Comparison of ENCODE assay signal across 1 cellular context in the genomic region with DNA sequence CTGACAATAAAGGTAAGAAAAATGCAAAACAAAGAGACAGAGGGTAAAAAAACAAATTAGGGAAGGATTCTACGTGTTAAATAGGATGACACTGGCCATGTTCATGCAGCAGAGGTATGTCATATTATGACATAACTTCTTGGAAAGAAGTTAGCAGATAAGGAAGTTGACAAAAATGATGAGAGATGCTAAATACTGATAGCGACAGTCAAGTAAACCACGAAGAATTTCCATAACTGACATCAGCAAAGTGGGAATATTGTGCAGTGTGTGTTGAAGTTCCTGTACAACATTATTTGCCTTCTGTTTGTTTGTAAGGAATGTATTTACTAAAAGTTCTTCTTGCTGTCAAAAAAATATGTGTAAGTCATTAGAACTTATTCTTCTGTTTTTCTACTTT.
TF ChIP-seq lines count a peak whose summit lies in the region.

No MANE protein-coding gene starts in this region.

TF ChIP-seq in K562, 482 proteins besides CTCF, POLR2A, EP300 and RAD21 (continued from another document):
- TF ChIP-seq, protein P1, sequence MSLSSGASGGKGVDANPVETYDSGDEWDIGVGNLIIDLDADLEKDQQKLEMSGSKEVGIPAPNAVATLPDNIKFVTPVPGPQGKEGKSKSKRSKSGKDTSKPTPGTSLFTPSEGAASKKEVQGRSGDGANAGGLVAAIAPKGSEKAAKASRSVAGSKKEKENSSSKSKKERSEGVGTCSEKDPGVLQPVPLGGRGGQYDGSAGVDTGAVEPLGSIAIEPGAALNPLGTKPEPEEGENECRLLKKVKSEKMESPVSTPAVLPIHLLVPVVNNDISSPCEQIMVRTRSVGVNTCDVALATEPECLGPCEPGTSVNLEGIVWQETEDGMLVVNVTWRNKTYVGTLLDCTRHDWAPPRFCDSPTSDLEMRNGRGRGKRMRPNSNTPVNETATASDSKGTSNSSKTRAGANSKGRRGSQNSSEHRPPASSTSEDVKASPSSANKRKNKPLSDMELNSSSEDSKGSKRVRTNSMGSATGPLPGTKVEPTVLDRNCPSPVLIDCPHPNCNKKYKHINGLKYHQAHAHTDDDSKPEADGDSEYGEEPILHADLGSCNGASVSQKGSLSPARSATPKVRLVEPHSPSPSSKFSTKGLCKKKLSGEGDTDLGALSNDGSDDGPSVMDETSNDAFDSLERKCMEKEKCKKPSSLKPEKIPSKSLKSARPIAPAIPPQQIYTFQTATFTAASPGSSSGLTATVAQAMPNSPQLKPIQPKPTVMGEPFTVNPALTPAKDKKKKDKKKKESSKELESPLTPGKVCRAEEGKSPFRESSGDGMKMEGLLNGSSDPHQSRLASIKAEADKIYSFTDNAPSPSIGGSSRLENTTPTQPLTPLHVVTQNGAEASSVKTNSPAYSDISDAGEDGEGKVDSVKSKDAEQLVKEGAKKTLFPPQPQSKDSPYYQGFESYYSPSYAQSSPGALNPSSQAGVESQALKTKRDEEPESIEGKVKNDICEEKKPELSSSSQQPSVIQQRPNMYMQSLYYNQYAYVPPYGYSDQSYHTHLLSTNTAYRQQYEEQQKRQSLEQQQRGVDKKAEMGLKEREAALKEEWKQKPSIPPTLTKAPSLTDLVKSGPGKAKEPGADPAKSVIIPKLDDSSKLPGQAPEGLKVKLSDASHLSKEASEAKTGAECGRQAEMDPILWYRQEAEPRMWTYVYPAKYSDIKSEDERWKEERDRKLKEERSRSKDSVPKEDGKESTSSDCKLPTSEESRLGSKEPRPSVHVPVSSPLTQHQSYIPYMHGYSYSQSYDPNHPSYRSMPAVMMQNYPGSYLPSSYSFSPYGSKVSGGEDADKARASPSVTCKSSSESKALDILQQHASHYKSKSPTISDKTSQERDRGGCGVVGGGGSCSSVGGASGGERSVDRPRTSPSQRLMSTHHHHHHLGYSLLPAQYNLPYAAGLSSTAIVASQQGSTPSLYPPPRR (CRISPR knock-in tag; IDR thresholded peaks at IDR 0.05; ENCODE audit: borderline replicate concordance), result no peak
- no peak for TF ChIP-seq NR2C2 (CRISPR knock-in tag; IDR thresholded peaks at IDR 0.05)
- peak; percentile 46; the same call in 1 of the 2 replicates for TF ChIP-seq NR2C2 (tag; IDR thresholded peaks at IDR 0.05)
- TF ChIP-seq ZNF224 (CRISPR knock-in tag; IDR thresholded peaks at IDR 0.05), result no peak
- TF ChIP-seq PML (IDR thresholded peaks at IDR 0.05; ENCODE audit: low read length), result no peak
- TF ChIP-seq ARID2 (IDR thresholded peaks at IDR 0.05), result no peak
- TF ChIP-seq MAFF (IDR thresholded peaks at IDR 0.05; ENCODE audit: low read length), result no peak
- no peak for TF ChIP-seq HDAC2 (IDR thresholded peaks at IDR 0.05)
- TF ChIP-seq ZNF184 (CRISPR knock-in tag; IDR thresholded peaks at IDR 0.05), result no peak
- TF ChIP-seq CXXC5 (CRISPR knock-in tag; IDR thresholded peaks at IDR 0.05), result no peak
- TF ChIP-seq ZNF445 (CRISPR knock-in tag; IDR thresholded peaks at IDR 0.05; ENCODE audit: low read depth), result no peak
- TF ChIP-seq LCOR (CRISPR knock-in tag; IDR thresholded peaks at IDR 0.05), result 0 out of 2 replicates have a peak, but pooled peaks have one; percentile 56
- TF ChIP-seq, protein P2, sequence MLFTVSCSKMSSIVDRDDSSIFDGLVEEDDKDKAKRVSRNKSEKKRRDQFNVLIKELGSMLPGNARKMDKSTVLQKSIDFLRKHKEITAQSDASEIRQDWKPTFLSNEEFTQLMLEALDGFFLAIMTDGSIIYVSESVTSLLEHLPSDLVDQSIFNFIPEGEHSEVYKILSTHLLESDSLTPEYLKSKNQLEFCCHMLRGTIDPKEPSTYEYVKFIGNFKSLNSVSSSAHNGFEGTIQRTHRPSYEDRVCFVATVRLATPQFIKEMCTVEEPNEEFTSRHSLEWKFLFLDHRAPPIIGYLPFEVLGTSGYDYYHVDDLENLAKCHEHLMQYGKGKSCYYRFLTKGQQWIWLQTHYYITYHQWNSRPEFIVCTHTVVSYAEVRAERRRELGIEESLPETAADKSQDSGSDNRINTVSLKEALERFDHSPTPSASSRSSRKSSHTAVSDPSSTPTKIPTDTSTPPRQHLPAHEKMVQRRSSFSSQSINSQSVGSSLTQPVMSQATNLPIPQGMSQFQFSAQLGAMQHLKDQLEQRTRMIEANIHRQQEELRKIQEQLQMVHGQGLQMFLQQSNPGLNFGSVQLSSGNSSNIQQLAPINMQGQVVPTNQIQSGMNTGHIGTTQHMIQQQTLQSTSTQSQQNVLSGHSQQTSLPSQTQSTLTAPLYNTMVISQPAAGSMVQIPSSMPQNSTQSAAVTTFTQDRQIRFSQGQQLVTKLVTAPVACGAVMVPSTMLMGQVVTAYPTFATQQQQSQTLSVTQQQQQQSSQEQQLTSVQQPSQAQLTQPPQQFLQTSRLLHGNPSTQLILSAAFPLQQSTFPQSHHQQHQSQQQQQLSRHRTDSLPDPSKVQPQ (CRISPR knock-in tag; IDR thresholded peaks at IDR 0.05; ENCODE audit: borderline replicate concordance), result no peak
- no peak for TF ChIP-seq TAF1 (IDR thresholded peaks at IDR 0.05; ENCODE audit: control insufficient read depth, extremely low read depth, insufficient read depth, low read length, severe bottlenecking)
- peak; percentile 34; the same call in 1 of the 2 replicates for TF ChIP-seq ESRRA (IDR thresholded peaks at IDR 0.05; ENCODE audit: borderline replicate concordance, low read depth)
- peak in 1 of 2 experiments; percentile 74; a peak in 1 of 4 replicates for TF ChIP-seq TRIM24 (IDR thresholded peaks at IDR 0.05)
- TF ChIP-seq, protein P3, sequence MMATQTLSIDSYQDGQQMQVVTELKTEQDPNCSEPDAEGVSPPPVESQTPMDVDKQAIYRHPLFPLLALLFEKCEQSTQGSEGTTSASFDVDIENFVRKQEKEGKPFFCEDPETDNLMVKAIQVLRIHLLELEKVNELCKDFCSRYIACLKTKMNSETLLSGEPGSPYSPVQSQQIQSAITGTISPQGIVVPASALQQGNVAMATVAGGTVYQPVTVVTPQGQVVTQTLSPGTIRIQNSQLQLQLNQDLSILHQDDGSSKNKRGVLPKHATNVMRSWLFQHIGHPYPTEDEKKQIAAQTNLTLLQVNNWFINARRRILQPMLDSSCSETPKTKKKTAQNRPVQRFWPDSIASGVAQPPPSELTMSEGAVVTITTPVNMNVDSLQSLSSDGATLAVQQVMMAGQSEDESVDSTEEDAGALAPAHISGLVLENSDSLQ (IDR thresholded peaks at IDR 0.05), result peak; percentile 62; the same call in 1 of the 2 replicates
- TF ChIP-seq, protein P4, sequence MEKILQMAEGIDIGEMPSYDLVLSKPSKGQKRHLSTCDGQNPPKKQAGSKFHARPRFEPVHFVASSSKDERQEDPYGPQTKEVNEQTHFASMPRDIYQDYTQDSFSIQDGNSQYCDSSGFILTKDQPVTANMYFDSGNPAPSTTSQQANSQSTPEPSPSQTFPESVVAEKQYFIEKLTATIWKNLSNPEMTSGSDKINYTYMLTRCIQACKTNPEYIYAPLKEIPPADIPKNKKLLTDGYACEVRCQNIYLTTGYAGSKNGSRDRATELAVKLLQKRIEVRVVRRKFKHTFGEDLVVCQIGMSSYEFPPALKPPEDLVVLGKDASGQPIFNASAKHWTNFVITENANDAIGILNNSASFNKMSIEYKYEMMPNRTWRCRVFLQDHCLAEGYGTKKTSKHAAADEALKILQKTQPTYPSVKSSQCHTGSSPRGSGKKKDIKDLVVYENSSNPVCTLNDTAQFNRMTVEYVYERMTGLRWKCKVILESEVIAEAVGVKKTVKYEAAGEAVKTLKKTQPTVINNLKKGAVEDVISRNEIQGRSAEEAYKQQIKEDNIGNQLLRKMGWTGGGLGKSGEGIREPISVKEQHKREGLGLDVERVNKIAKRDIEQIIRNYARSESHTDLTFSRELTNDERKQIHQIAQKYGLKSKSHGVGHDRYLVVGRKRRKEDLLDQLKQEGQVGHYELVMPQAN (IDR thresholded peaks at IDR 0.05; ENCODE audit: borderline replicate concordance), result no peak
- TF ChIP-seq, protein P5, sequence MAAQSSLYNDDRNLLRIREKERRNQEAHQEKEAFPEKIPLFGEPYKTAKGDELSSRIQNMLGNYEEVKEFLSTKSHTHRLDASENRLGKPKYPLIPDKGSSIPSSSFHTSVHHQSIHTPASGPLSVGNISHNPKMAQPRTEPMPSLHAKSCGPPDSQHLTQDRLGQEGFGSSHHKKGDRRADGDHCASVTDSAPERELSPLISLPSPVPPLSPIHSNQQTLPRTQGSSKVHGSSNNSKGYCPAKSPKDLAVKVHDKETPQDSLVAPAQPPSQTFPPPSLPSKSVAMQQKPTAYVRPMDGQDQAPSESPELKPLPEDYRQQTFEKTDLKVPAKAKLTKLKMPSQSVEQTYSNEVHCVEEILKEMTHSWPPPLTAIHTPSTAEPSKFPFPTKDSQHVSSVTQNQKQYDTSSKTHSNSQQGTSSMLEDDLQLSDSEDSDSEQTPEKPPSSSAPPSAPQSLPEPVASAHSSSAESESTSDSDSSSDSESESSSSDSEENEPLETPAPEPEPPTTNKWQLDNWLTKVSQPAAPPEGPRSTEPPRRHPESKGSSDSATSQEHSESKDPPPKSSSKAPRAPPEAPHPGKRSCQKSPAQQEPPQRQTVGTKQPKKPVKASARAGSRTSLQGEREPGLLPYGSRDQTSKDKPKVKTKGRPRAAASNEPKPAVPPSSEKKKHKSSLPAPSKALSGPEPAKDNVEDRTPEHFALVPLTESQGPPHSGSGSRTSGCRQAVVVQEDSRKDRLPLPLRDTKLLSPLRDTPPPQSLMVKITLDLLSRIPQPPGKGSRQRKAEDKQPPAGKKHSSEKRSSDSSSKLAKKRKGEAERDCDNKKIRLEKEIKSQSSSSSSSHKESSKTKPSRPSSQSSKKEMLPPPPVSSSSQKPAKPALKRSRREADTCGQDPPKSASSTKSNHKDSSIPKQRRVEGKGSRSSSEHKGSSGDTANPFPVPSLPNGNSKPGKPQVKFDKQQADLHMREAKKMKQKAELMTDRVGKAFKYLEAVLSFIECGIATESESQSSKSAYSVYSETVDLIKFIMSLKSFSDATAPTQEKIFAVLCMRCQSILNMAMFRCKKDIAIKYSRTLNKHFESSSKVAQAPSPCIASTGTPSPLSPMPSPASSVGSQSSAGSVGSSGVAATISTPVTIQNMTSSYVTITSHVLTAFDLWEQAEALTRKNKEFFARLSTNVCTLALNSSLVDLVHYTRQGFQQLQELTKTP (IDR thresholded peaks at IDR 0.05; ENCODE audit: low read depth in 1 of 2, partially characterized antibody in 2 of 2), result peak in 1 of 2 experiments; percentile 67
- TF ChIP-seq, protein P6, sequence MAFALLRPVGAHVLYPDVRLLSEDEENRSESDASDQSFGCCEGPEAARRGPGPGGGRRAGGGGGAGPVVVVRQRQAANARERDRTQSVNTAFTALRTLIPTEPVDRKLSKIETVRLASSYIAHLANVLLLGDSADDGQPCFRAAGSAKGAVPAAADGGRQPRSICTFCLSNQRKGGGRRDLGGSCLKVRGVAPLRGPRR (CRISPR knock-in tag; IDR thresholded peaks at IDR 0.05), result no peak
- TF ChIP-seq NFIX (CRISPR knock-in tag; IDR thresholded peaks at IDR 0.05; ENCODE audit: low read depth), result no peak
- TF ChIP-seq MTA1 (IDR thresholded peaks at IDR 0.05; ENCODE audit: borderline replicate concordance), result peak; percentile 83; the same call in 1 of the 2 replicates
- no peak for TF ChIP-seq SIX5 (IDR thresholded peaks at IDR 0.05; ENCODE audit: borderline replicate concordance in 1 of 2, insufficient read depth in 1 of 2, low read depth in 1 of 2, low read length in 2 of 2)
